ENCODE assay signal across 16 cellular contexts in genomic region chr11:33086017-33086416, GRCh38. TPM values are rescaled to one million over a fixed set of nuclear protein-coding genes. Genes with fewer than 3 reads are reported as not detected.
DNase-seq lines count a peak whose midpoint lies in the region; ATAC-seq and TF ChIP-seq lines count a peak whose summit lies in the region.
"Had no signal": no experiment of that assay in that cellular context is flagged by ENCODE, and none has a peak within 500 bp of the region (broad histone marks: within the 10 kb centered on the region; RNA-seq: fewer than 3 reads in every experiment).

No MANE protein-coding gene starts in this region.

- no peaks in the 10 kb centered on the region for H3K4me1 Mint-ChIP-seq in CD8-positive, alpha-beta memory T cell
- no peaks in the 10 kb centered on the region for H3K4me1 Mint-ChIP-seq in activated T-helper 17 cell treated with anti-CD3 and anti-CD28 coated beads, Interleukin-2, amount 50 U/mL, for 72 hours

- no peak for TF ChIP-seq CTCF in left lung (IDR thresholded peaks at IDR 0.05)

- no peaks in the 10 kb centered on the region for H3K9me3 ChIP-seq in CD8-positive, alpha-beta memory T cell (ENCODE audit: low read length)
- no peaks in the 10 kb centered on the region for H3K9me3 ChIP-seq in left lung

- H3K4me1 ChIP-seq in CD8-positive, alpha-beta memory T cell (ENCODE audit: insufficient read depth, low read length): no peaks in the 10 kb centered on the region
- no peaks in the 10 kb centered on the region for H3K4me1 ChIP-seq in left lung

- H3K27ac Mint-ChIP-seq in CD8-positive, alpha-beta memory T cell: peak overlapping the region in 6 of 8 donors; percentile 2 to 78 (median 52)
- peak overlapping the region; percentile 20 for H3K27ac Mint-ChIP-seq in activated T-helper 17 cell treated with anti-CD3 and anti-CD28 coated beads, Interleukin-2, amount 50 U/mL, for 72 hours

- no peaks in the 10 kb centered on the region for H3K9me3 Mint-ChIP-seq in CD8-positive, alpha-beta memory T cell
- H3K9me3 Mint-ChIP-seq in activated T-helper 17 cell treated with anti-CD3 and anti-CD28 coated beads, Interleukin-2, amount 50 U/mL, for 72 hours: no peaks in the 10 kb centered on the region

- no peak for DNase-seq in CD8-positive, alpha-beta memory T cell
- DNase-seq in left lung (no peak), renal cortical epithelial cell (ENCODE audit: low read depth) (peak; percentile 20), NCI-H2227 (lab: John Stamatoyannopoulos, UW; ENCODE audit: unreplicated experiment) (no peak), globus pallidus (ENCODE audit: low spot score) (no peak), GF-D8 (lab: John Stamatoyannopoulos, UW) (no peak)
- DNase-seq: DMS79 treated with DMSO at 0.1 percent for 48 hours, GOT3, KBM-7, NCI-H1436, NCI-H2029, NCI-H2171, NCI-H446 treated with DMSO at 0.1 percent for 48 hours, NCI-H82 had no signal

- H3K27me3 ChIP-seq in CD8-positive, alpha-beta memory T cell (ENCODE audit: insufficient read depth, low read length, poor library complexity, severe bottlenecking): no peaks in the 10 kb centered on the region
- H3K27me3 ChIP-seq in left lung: no peaks in the 10 kb centered on the region

- peaks cover 0 to 70% (median 21%) of the 10 kb centered on the region in 3 donors for H3K36me3 Mint-ChIP-seq in CD8-positive, alpha-beta memory T cell
- peaks cover 81% of the 10 kb centered on the region for H3K36me3 Mint-ChIP-seq in activated T-helper 17 cell treated with anti-CD3 and anti-CD28 coated beads, Interleukin-2, amount 50 U/mL, for 72 hours (ENCODE audit: low read depth)

- ATAC-seq in activated T-helper 17 cell treated with anti-CD3 and anti-CD28 coated beads, Interleukin-2, amount 50 U/mL, for 72 hours (replicated peaks): no peak
- ATAC-seq in left lung: peak; percentile 77
- ATAC-seq: GM12878 had no signal

- H3K27me3 Mint-ChIP-seq in CD8-positive, alpha-beta memory T cell: no peaks in the 10 kb centered on the region
- H3K27me3 Mint-ChIP-seq in activated T-helper 17 cell treated with anti-CD3 and anti-CD28 coated beads, Interleukin-2, amount 50 U/mL, for 72 hours: no peaks in the 10 kb centered on the region

- POLR2A ChIA-PET in CD8-positive, alpha-beta memory T cell (lab: Charles Lee): no interaction called here

- no peak overlapping the region for H3K27ac ChIP-seq in CD8-positive, alpha-beta memory T cell (ENCODE audit: low read depth, low read length)
- H3K27ac ChIP-seq in left lung: no peak overlapping the region

- peaks cover 4% of the 10 kb centered on the region for H3K36me3 ChIP-seq in CD8-positive, alpha-beta memory T cell (ENCODE audit: insufficient read depth, low read length)
- peaks cover 0 to 82% of the 10 kb centered on the region in 2 donors for H3K36me3 ChIP-seq in left lung

- intact Hi-C loops in left lung (cut with DNase I): no loop called here

- no peak overlapping the region for H3K4me3 Mint-ChIP-seq in CD8-positive, alpha-beta memory T cell
- H3K4me3 Mint-ChIP-seq in activated T-helper 17 cell treated with anti-CD3 and anti-CD28 coated beads, Interleukin-2, amount 50 U/mL, for 72 hours: no peak overlapping the region

- H3K4me3 ChIP-seq in CD8-positive, alpha-beta memory T cell (ENCODE audit: low read length): no peak overlapping the region
- H3K4me3 ChIP-seq in left lung: no peak overlapping the region
- H3K4me3 ChIP-seq: GM12878 had no signal

- CTCF ChIA-PET in CD8-positive, alpha-beta memory T cell (lab: Charles Lee): no interaction called here

RNA-seq across cellular contexts. Expression of gene TCP11L1, which starts 46.6 kb away (rescaled TPM):
- 10 to 100 TPM; 22.1 to 22.2 TPM for total RNA-seq in CD8-positive, alpha-beta memory T cell
- polyA plus RNA-seq in CD8-positive, alpha-beta memory T cell: 7.5 TPM
- total RNA-seq in activated T-helper 17 cell treated with anti-CD3 and anti-CD28 coated beads, Interleukin-2, amount 50 U/mL, for 72 hours: 10 to 100 TPM; 13.3 to 14.6 TPM
- total RNA-seq in left lung (10 to 100 TPM; 15.6 to 25.9 TPM), renal cortical epithelial cell (18.4 and 33.4 TPM in 2 replicates)
